In genomic region chr20:3723284-3723683, GRCh38 we compare ENCODE assay signal across 24 cellular contexts. TPM values are rescaled to one million over a fixed set of nuclear protein-coding genes. Genes with fewer than 3 reads are reported as not detected.
DNase-seq lines count a peak whose midpoint lies in the region; ATAC-seq, FAIRE-seq and TF ChIP-seq lines count a peak whose summit lies in the region.
"Had no signal": no experiment of that assay in that cellular context is flagged by ENCODE, and none has a peak within 500 bp of the region (broad histone marks: within the 10 kb centered on the region; RNA-seq: fewer than 3 reads in every experiment).

No MANE protein-coding gene starts in this region.

- H3K4me1 ChIP-seq in HepG2 (ENCODE audit: insufficient read depth, low read length) = no peaks in the 10 kb centered on the region
- H3K4me1 ChIP-seq in right lobe of liver = no peaks in the 10 kb centered on the region
- H3K4me1 ChIP-seq in upper lobe of right lung = peaks cover 6% of the 10 kb centered on the region

- CTCF ChIA-PET in HepG2 (lab: Yijun Ruan, JAX; ENCODE audit: low intra/inter-chr PET ratio, low total read pairs) = no interaction called here

- H4K20me1 ChIP-seq in HepG2 (ENCODE audit: insufficient read depth, low read length) = no peaks in the 10 kb centered on the region
- H4K20me1 ChIP-seq: BLaER1 had no signal

- TF ChIP-seq POLR2A in HepG2 (IDR thresholded peaks at IDR 0.05; ENCODE audit: insufficient read depth in 1 of 2, low read depth in 2 of 2, low read length in 2 of 2) (no peak), right lobe of liver (IDR thresholded peaks at IDR 0.05) (no peak)

- ATAC-seq in HepG2 (no peak), right lobe of liver (no peak), upper lobe of right lung (no peak)
- ATAC-seq: GM12878, GM23338, HCT116 had no signal

- POLR2A ChIA-PET in HepG2 (lab: Yijun Ruan, JAX) = no interaction called here

- H3K36me3 ChIP-seq in HepG2 (replicated peaks in 1 of 2; ENCODE audit: control insufficient read depth in 1 of 2, insufficient read depth in 2 of 2, low read length in 2 of 2) (no peaks in the 10 kb centered on the region), right lobe of liver (no peaks in the 10 kb centered on the region), upper lobe of right lung (no peaks in the 10 kb centered on the region)
- H3K36me3 ChIP-seq: BLaER1 had no signal

- intact Hi-C loops in HepG2 (cut with micrococcal nuclease; ENCODE audit: unreplicated experiment) (no loop called here), right lobe of liver (cut with DNase I) (no loop called here), upper lobe of right lung (cut with DNase I) (no loop called here)

- H3K79me2 ChIP-seq in HepG2 (ENCODE audit: insufficient read depth, low read length) = no peaks in the 10 kb centered on the region

- 47% methylated on average over 8 of the region's 8 CpGs for whole genome bisulfite sequencing in HepG2 (ENCODE audit: low lambda C conversion rate)
- WGBS in right lobe of liver (ENCODE audit: insufficient coverage, low coverage, low lambda C conversion rate, missing lambda C conversion rate) = 86% methylated on average over 5 of the region's 8 CpGs

- H3K4me2 ChIP-seq in HepG2 (ENCODE audit: low read depth, low read length) = no peak overlapping the region
- H3K4me2 ChIP-seq: BLaER1, GM23338 had no signal

- peaks cover 0 to 23% of the 10 kb centered on the region in 2 experiments for H3K27me3 ChIP-seq in HepG2 (ENCODE audit: control insufficient read depth in 1 of 2, insufficient read depth in 2 of 2, low read length in 2 of 2)
- H3K27me3 ChIP-seq in right lobe of liver = no peaks in the 10 kb centered on the region
- peaks cover 6% of the 10 kb centered on the region for H3K27me3 ChIP-seq in upper lobe of right lung
- H3K27me3 ChIP-seq: BLaER1 had no signal

- H2AFZ ChIP-seq in HepG2 (ENCODE audit: low read length) = no peak overlapping the region
- H2AFZ ChIP-seq: GM23338 had no signal

- TF ChIP-seq RAD21 in HepG2 (CRISPR knock-in tag; IDR thresholded peaks at IDR 0.05) = no peak

- TF ChIP-seq EP300 in HepG2 (IDR thresholded peaks at IDR 0.05; ENCODE audit: low read depth in 2 of 2, low read length in 2 of 2) = no peak
- TF ChIP-seq EP300 in HepG2 (CRISPR knock-in tag; IDR thresholded peaks at IDR 0.05; ENCODE audit: borderline replicate concordance) = no peak

- H3K4me3 ChIP-seq in HepG2 (replicated peaks in 1 of 3; ENCODE audit: insufficient read depth in 1 of 3, low read depth in 2 of 3, low read length in 3 of 3) (no peak overlapping the region), right lobe of liver (no peak overlapping the region), upper lobe of right lung (no peak overlapping the region)
- H3K4me3 ChIP-seq: BLaER1, GM12878, GM23338 had no signal

- H3K27ac ChIP-seq in HepG2 (ENCODE audit: extremely low read length, insufficient read depth, low read length) = no peak overlapping the region
- no peak overlapping the region for H3K27ac ChIP-seq in right lobe of liver
- no peak overlapping the region for H3K27ac ChIP-seq in upper lobe of right lung
- H3K27ac ChIP-seq: 22Rv1, BLaER1, HL-60 had no signal

- H3K9ac ChIP-seq in HepG2 (ENCODE audit: insufficient read depth, low read depth, low read length) = no peak overlapping the region
- H3K9ac ChIP-seq: BLaER1 had no signal

- no peak for DNase-seq in HepG2 (ENCODE audit: low spot score)
- DNase-seq in right lobe of liver = no peak
- DNase-seq in upper lobe of right lung = peak; percentile 12
- no peak for DNase-seq in cerebellar nuclear complex (lab: John Stamatoyannopoulos, UW)
- DNase-seq: Calu3; CD4-positive, alpha-beta memory T cell; DMS79 treated with DMSO at 0.1 percent for 48 hours; EL; HFFc6; IMR-90; KBM-7 had no signal

- H3K9me3 ChIP-seq in HepG2 (ENCODE audit: low read length) (no peaks in the 10 kb centered on the region), right lobe of liver (no peaks in the 10 kb centered on the region), upper lobe of right lung (no peaks in the 10 kb centered on the region)
- H3K9me3 ChIP-seq: BLaER1 had no signal

- BruUV-seq in HepG2 (replicated peaks; lab: Mats Ljungman, UMichigan) = no TSS peak

- TF ChIP-seq CTCF in HepG2 (CRISPR knock-in tag; IDR thresholded peaks at IDR 0.05) = no peak
- TF ChIP-seq CTCF in right lobe of liver (IDR thresholded peaks at IDR 0.05) = no peak
- TF ChIP-seq CTCF in upper lobe of right lung (IDR thresholded peaks at IDR 0.05) = no peak

- FAIRE-seq in HepG2 (lab: Jason Lieb, UNC) = no peak
- FAIRE-seq: GM12878, GM18507, H54 had no signal

- in situ Hi-C loops in HepG2 (cut with HindIII; ENCODE audit: extremely low pct_ligation_motif_present, low pct_unique_long_range_greater_than_20kb) = no loop called here

RNA-seq across cellular contexts. Expression of gene HSPA12B, which starts 9.2 kb away (rescaled TPM):
- total RNA-seq in HepG2 (2016; rRNA removed; fragmentation: Illumina TruSeq; extraction: Trizol) = not detected in 2 replicates
- not detected in 2 replicates for total RNA-seq in HepG2 (2016; cell fraction: cytosol; rRNA removed; fragmentation: Illumina TruSeq; extraction: Trizol; ENCODE audit: low read depth)
- not detected in 2 replicates for total RNA-seq in HepG2 (2016; cell fraction: insoluble cytoplasmic fraction; rRNA removed; fragmentation: Illumina TruSeq; extraction: Trizol)
- not detected in 2 replicates for total RNA-seq in HepG2 (2016; cell fraction: membrane; rRNA removed; fragmentation: Illumina TruSeq; extraction: Trizol)
- not detected in 2 replicates for total RNA-seq in HepG2 (2016; cell fraction: nucleus; rRNA removed; fragmentation: Illumina TruSeq; extraction: Trizol)
- 0.01 TPM in 2 replicates for polyA plus RNA-seq in HepG2 (2011; rRNA removed)
- polyA plus RNA-seq in HepG2 (2011; cell fraction: cytosol; rRNA removed) = 0.03 and 0.04 TPM in 2 replicates
- 0.14 and 0.17 TPM in 2 replicates for polyA plus RNA-seq in HepG2 (2011; cell fraction: nucleus; rRNA removed)
- 0.90 and 1.9 TPM in 2 replicates for polyA plus RNA-seq in HepG2 (2012)
- not detected in 2 replicates for polyA plus RNA-seq in HepG2 (2016; cell fraction: cytosol; fragmentation: Illumina TruSeq; extraction: Trizol; ENCODE audit: low read depth)
- not detected in 2 replicates for polyA plus RNA-seq in HepG2 (2016; cell fraction: insoluble cytoplasmic fraction; fragmentation: Illumina TruSeq; extraction: Trizol; ENCODE audit: low read depth)
- not detected in 2 replicates for polyA plus RNA-seq in HepG2 (2016; cell fraction: membrane; fragmentation: Illumina TruSeq; extraction: Trizol; ENCODE audit: low read depth)
- polyA plus RNA-seq in HepG2 (2016; cell fraction: nucleus; fragmentation: Illumina TruSeq; extraction: Trizol; ENCODE audit: insufficient read depth, low read depth) = not detected in 2 replicates
- polyA minus RNA-seq in HepG2 (2011; rRNA and poly(A)+ RNA removed; ENCODE audit: low replicate concordance) = 0.10 TPM in 1 of 2 replicates, not detected in the other
- polyA minus RNA-seq in HepG2 (2011; cell fraction: cytosol; rRNA and poly(A)+ RNA removed) = not detected in 2 replicates
- 0.13 TPM in 1 of 2 replicates, not detected in the other for polyA minus RNA-seq in HepG2 (2011; cell fraction: nucleus; rRNA and poly(A)+ RNA removed)
- total RNA-seq in right lobe of liver = 1 to 10 TPM in 3 of 6 experiments, under 1 TPM in 3; 0.46 to 2.2 (median 0.97) TPM
- total RNA-seq in upper lobe of right lung = 33.7 TPM
- total RNA-seq: A673; Calu3; CD4-positive, alpha-beta memory T cell; G401; GM12878; HFFc6; HT1080; IMR-90 had no signal
- polyA plus RNA-seq: CD14-positive monocyte, IMR-90 had no signal

RNA-seq across cellular contexts. Expression of gene SIGLEC1, which starts 10.9 kb away (rescaled TPM):
- total RNA-seq in HepG2 (2016; rRNA removed; fragmentation: Illumina TruSeq; extraction: Trizol) = not detected in 2 replicates
- total RNA-seq in HepG2 (2016; cell fraction: cytosol; rRNA removed; fragmentation: Illumina TruSeq; extraction: Trizol; ENCODE audit: low read depth) = not detected in 2 replicates
- not detected in 2 replicates for total RNA-seq in HepG2 (2016; cell fraction: insoluble cytoplasmic fraction; rRNA removed; fragmentation: Illumina TruSeq; extraction: Trizol)
- not detected in 2 replicates for total RNA-seq in HepG2 (2016; cell fraction: membrane; rRNA removed; fragmentation: Illumina TruSeq; extraction: Trizol)
- total RNA-seq in HepG2 (2016; cell fraction: nucleus; rRNA removed; fragmentation: Illumina TruSeq; extraction: Trizol) = not detected in 2 replicates
- polyA plus RNA-seq in HepG2 (2011; rRNA removed) = 0.01 TPM in 1 of 2 replicates, not detected in the other
- polyA plus RNA-seq in HepG2 (2011; cell fraction: cytosol; rRNA removed) = not detected in 2 replicates
- polyA plus RNA-seq in HepG2 (2011; cell fraction: nucleus; rRNA removed) = 0.03 and 0.10 TPM in 2 replicates
- 0.01 TPM in 1 of 2 replicates, not detected in the other for polyA plus RNA-seq in HepG2 (2012)
- not detected in 2 replicates for polyA plus RNA-seq in HepG2 (2016; cell fraction: cytosol; fragmentation: Illumina TruSeq; extraction: Trizol; ENCODE audit: low read depth)
- polyA plus RNA-seq in HepG2 (2016; cell fraction: insoluble cytoplasmic fraction; fragmentation: Illumina TruSeq; extraction: Trizol; ENCODE audit: low read depth) = not detected in 2 replicates
- polyA plus RNA-seq in HepG2 (2016; cell fraction: membrane; fragmentation: Illumina TruSeq; extraction: Trizol; ENCODE audit: low read depth) = not detected in 2 replicates
- polyA plus RNA-seq in HepG2 (2016; cell fraction: nucleus; fragmentation: Illumina TruSeq; extraction: Trizol; ENCODE audit: insufficient read depth, low read depth) = not detected in 2 replicates
- 0.05 TPM in 1 of 2 replicates, not detected in the other for polyA minus RNA-seq in HepG2 (2011; rRNA and poly(A)+ RNA removed; ENCODE audit: low replicate concordance)
- polyA minus RNA-seq in HepG2 (2011; cell fraction: cytosol; rRNA and poly(A)+ RNA removed) = not detected in 2 replicates
- under 0.01 TPM in 1 of 2 replicates, not detected in the other for polyA minus RNA-seq in HepG2 (2011; cell fraction: nucleus; rRNA and poly(A)+ RNA removed)
- total RNA-seq in right lobe of liver = 10 to 100 TPM in 2 of 6 experiments, 1 to 10 TPM in 4; 2.6 to 13.9 (median 5.7) TPM
- total RNA-seq in upper lobe of right lung = 53.6 TPM
- total RNA-seq: A673, Calu3, G401, GM23338, HFFc6, HT1080, IMR-90 had no signal
- polyA plus RNA-seq: AG04450; CD4-positive, alpha-beta memory T cell; GM12878; GM23338; IMR-90 had no signal

RNA-seq across cellular contexts. Expression of gene ADAM33, which starts 41.5 kb away (rescaled TPM):
- total RNA-seq in HepG2 (2016; rRNA removed; fragmentation: Illumina TruSeq; extraction: Trizol) = not detected in 2 replicates
- total RNA-seq in HepG2 (2016; cell fraction: cytosol; rRNA removed; fragmentation: Illumina TruSeq; extraction: Trizol; ENCODE audit: low read depth) = not detected in 2 replicates
- not detected in 2 replicates for total RNA-seq in HepG2 (2016; cell fraction: insoluble cytoplasmic fraction; rRNA removed; fragmentation: Illumina TruSeq; extraction: Trizol)
- total RNA-seq in HepG2 (2016; cell fraction: membrane; rRNA removed; fragmentation: Illumina TruSeq; extraction: Trizol) = not detected in 2 replicates
- not detected in 2 replicates for total RNA-seq in HepG2 (2016; cell fraction: nucleus; rRNA removed; fragmentation: Illumina TruSeq; extraction: Trizol)
- not detected in 2 replicates for polyA plus RNA-seq in HepG2 (2011; rRNA removed)
- polyA plus RNA-seq in HepG2 (2011; cell fraction: cytosol; rRNA removed) = not detected in 2 replicates
- 0.03 TPM in 1 of 2 replicates, not detected in the other for polyA plus RNA-seq in HepG2 (2011; cell fraction: nucleus; rRNA removed)
- polyA plus RNA-seq in HepG2 (2012) = not detected in 2 replicates
- not detected in 2 replicates for polyA plus RNA-seq in HepG2 (2016; cell fraction: cytosol; fragmentation: Illumina TruSeq; extraction: Trizol; ENCODE audit: low read depth)
- polyA plus RNA-seq in HepG2 (2016; cell fraction: insoluble cytoplasmic fraction; fragmentation: Illumina TruSeq; extraction: Trizol; ENCODE audit: low read depth) = not detected in 2 replicates
- not detected in 2 replicates for polyA plus RNA-seq in HepG2 (2016; cell fraction: membrane; fragmentation: Illumina TruSeq; extraction: Trizol; ENCODE audit: low read depth)
- not detected in 2 replicates for polyA plus RNA-seq in HepG2 (2016; cell fraction: nucleus; fragmentation: Illumina TruSeq; extraction: Trizol; ENCODE audit: insufficient read depth, low read depth)
- polyA minus RNA-seq in HepG2 (2011; rRNA and poly(A)+ RNA removed; ENCODE audit: low replicate concordance) = not detected in 2 replicates
- not detected in 2 replicates for polyA minus RNA-seq in HepG2 (2011; cell fraction: cytosol; rRNA and poly(A)+ RNA removed)
- not detected in 2 replicates for polyA minus RNA-seq in HepG2 (2011; cell fraction: nucleus; rRNA and poly(A)+ RNA removed)
- total RNA-seq in right lobe of liver = under 1 TPM; 0.24 to 0.51 (median 0.45) TPM
- 11.0 TPM for total RNA-seq in upper lobe of right lung
- total RNA-seq: A673; Calu3; CD4-positive, alpha-beta memory T cell; G401; GM12878; HT1080 had no signal
- polyA plus RNA-seq: CD14-positive monocyte; CD4-positive, alpha-beta memory T cell; GM12878 had no signal

RNA-seq across cellular contexts. Expression of gene ADISSP, which starts 44.3 kb away (rescaled TPM):
- total RNA-seq in HepG2 (2016; rRNA removed; fragmentation: Illumina TruSeq; extraction: Trizol) (70.0 and 90.6 TPM in 2 replicates), right lobe of liver (10 to 100 TPM in 3 of 6 experiments, 1 to 10 TPM in 3; 9.6 to 11.7 (median 9.9) TPM), upper lobe of right lung (23.3 TPM)
- 120 and 149 TPM in 2 replicates for total RNA-seq in HepG2 (2016; cell fraction: cytosol; rRNA removed; fragmentation: Illumina TruSeq; extraction: Trizol; ENCODE audit: low read depth)
- total RNA-seq in HepG2 (2016; cell fraction: insoluble cytoplasmic fraction; rRNA removed; fragmentation: Illumina TruSeq; extraction: Trizol) = 67.4 and 89.2 TPM in 2 replicates
- total RNA-seq in HepG2 (2016; cell fraction: membrane; rRNA removed; fragmentation: Illumina TruSeq; extraction: Trizol) = 165 and 207 TPM in 2 replicates
- 43.5 and 46.5 TPM in 2 replicates for total RNA-seq in HepG2 (2016; cell fraction: nucleus; rRNA removed; fragmentation: Illumina TruSeq; extraction: Trizol)
- 38.3 and 51.7 TPM in 2 replicates for polyA plus RNA-seq in HepG2 (2011; rRNA removed)
- polyA plus RNA-seq in HepG2 (2011; cell fraction: cytosol; rRNA removed) = 41.7 and 67.3 TPM in 2 replicates
- 36.2 and 38.2 TPM in 2 replicates for polyA plus RNA-seq in HepG2 (2011; cell fraction: nucleus; rRNA removed)
- polyA plus RNA-seq in HepG2 (2012) = 37.4 and 38.4 TPM in 2 replicates
- polyA plus RNA-seq in HepG2 (2016; cell fraction: cytosol; fragmentation: Illumina TruSeq; extraction: Trizol; ENCODE audit: low read depth) = 210 and 248 TPM in 2 replicates
- 96.6 and 129 TPM in 2 replicates for polyA plus RNA-seq in HepG2 (2016; cell fraction: insoluble cytoplasmic fraction; fragmentation: Illumina TruSeq; extraction: Trizol; ENCODE audit: low read depth)
- 249 and 277 TPM in 2 replicates for polyA plus RNA-seq in HepG2 (2016; cell fraction: membrane; fragmentation: Illumina TruSeq; extraction: Trizol; ENCODE audit: low read depth)
- polyA plus RNA-seq in HepG2 (2016; cell fraction: nucleus; fragmentation: Illumina TruSeq; extraction: Trizol; ENCODE audit: insufficient read depth, low read depth) = 90.0 and 101 TPM in 2 replicates
- polyA minus RNA-seq in HepG2 (2011; rRNA and poly(A)+ RNA removed; ENCODE audit: low replicate concordance) = 32.0 and 63.5 TPM in 2 replicates
- polyA minus RNA-seq in HepG2 (2011; cell fraction: cytosol; rRNA and poly(A)+ RNA removed) = 30.2 and 38.4 TPM in 2 replicates
- 15.2 and 15.3 TPM in 2 replicates for polyA minus RNA-seq in HepG2 (2011; cell fraction: nucleus; rRNA and poly(A)+ RNA removed)

RNA-seq across cellular contexts. Expression of gene SPEF1, which starts 58.0 kb away (rescaled TPM):
- total RNA-seq in HepG2 (2016; rRNA removed; fragmentation: Illumina TruSeq; extraction: Trizol) (0.27 and 0.32 TPM in 2 replicates), right lobe of liver (not detected), upper lobe of right lung (0.46 TPM)
- not detected in 2 replicates for total RNA-seq in HepG2 (2016; cell fraction: cytosol; rRNA removed; fragmentation: Illumina TruSeq; extraction: Trizol; ENCODE audit: low read depth)
- 0.15 and 0.22 TPM in 2 replicates for total RNA-seq in HepG2 (2016; cell fraction: insoluble cytoplasmic fraction; rRNA removed; fragmentation: Illumina TruSeq; extraction: Trizol)
- total RNA-seq in HepG2 (2016; cell fraction: membrane; rRNA removed; fragmentation: Illumina TruSeq; extraction: Trizol) = 0.17 and 0.22 TPM in 2 replicates
- total RNA-seq in HepG2 (2016; cell fraction: nucleus; rRNA removed; fragmentation: Illumina TruSeq; extraction: Trizol) = 0.40 TPM in 1 of 2 replicates, not detected in the other
- polyA plus RNA-seq in HepG2 (2011; rRNA removed) = 0.05 and 0.11 TPM in 2 replicates
- 0.08 TPM in 1 of 2 replicates, not detected in the other for polyA plus RNA-seq in HepG2 (2011; cell fraction: cytosol; rRNA removed)
- polyA plus RNA-seq in HepG2 (2011; cell fraction: nucleus; rRNA removed) = 0.45 and 0.84 TPM in 2 replicates
- 0.11 TPM in 1 of 2 replicates, not detected in the other for polyA plus RNA-seq in HepG2 (2012)
- polyA plus RNA-seq in HepG2 (2016; cell fraction: cytosol; fragmentation: Illumina TruSeq; extraction: Trizol; ENCODE audit: low read depth) = 0.17 and 0.22 TPM in 2 replicates
- 0.24 and 0.25 TPM in 2 replicates for polyA plus RNA-seq in HepG2 (2016; cell fraction: insoluble cytoplasmic fraction; fragmentation: Illumina TruSeq; extraction: Trizol; ENCODE audit: low read depth)
- 0.20 and 0.42 TPM in 2 replicates for polyA plus RNA-seq in HepG2 (2016; cell fraction: membrane; fragmentation: Illumina TruSeq; extraction: Trizol; ENCODE audit: low read depth)
- 0.29 TPM in 1 of 2 replicates, not detected in the other for polyA plus RNA-seq in HepG2 (2016; cell fraction: nucleus; fragmentation: Illumina TruSeq; extraction: Trizol; ENCODE audit: insufficient read depth, low read depth)
- polyA minus RNA-seq in HepG2 (2011; rRNA and poly(A)+ RNA removed; ENCODE audit: low replicate concordance) = 0.08 and 0.14 TPM in 2 replicates
- polyA minus RNA-seq in HepG2 (2011; cell fraction: cytosol; rRNA and poly(A)+ RNA removed) = not detected in 2 replicates
- polyA minus RNA-seq in HepG2 (2011; cell fraction: nucleus; rRNA and poly(A)+ RNA removed) = 0.64 TPM in 1 of 2 replicates, not detected in the other
- total RNA-seq: CD4-positive, alpha-beta memory T cell; GM12878; HT1080; IMR-90 had no signal
- polyA plus RNA-seq: CD14-positive monocyte had no signal

Comparison
In these comparisons a context has a peak if more than half of its experiments do, and no peak if none do; other contexts are left out.
1. RNA of gene HSPA12B, which starts 9.2 kb away (total RNA-seq): 33.7 TPM in upper lobe of right lung (single experiment); 0.46 to 2.2 TPM in right lobe of liver and not detected in HepG2; every median in the first group is over 10 times any median in the second.